Comparison of ENCODE assay signal across 1 cellular context in the genomic region with DNA sequence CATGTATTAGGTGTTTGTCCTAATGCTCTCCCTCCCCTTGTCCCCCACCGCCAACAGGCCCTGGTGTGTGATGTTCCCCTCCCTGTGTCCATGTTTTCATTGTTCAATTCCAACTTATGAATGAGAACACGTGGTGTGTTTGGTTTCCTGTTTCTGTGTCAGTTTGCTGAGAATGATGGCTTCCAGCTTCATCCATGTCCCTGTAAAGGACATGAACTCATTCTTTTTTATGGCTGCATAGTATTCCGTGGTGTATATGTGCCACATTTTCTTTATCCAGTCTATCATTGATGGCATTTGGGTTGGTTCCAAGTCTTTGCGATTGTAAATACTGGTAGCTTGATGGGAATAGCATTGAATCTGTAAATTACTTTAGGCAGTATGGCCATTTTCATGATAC. TPM values are rescaled to one million over a fixed set of nuclear protein-coding genes. Genes with fewer than 3 reads are reported as not detected.
"Had no signal": no experiment of that assay in that cellular context is flagged by ENCODE, and none has a peak within 500 bp of the region (broad histone marks: within the 10 kb centered on the region; RNA-seq: fewer than 3 reads in every experiment).

No MANE protein-coding gene starts in this region.

RNA-seq across cellular contexts. Expression of gene SAMD3, which starts 52.6 kb away (rescaled TPM):
- total RNA-seq: HepG2 had no signal
- polyA plus RNA-seq: HepG2 had no signal
